1 cellular context compared by ENCODE assay signal in the genomic region with DNA sequence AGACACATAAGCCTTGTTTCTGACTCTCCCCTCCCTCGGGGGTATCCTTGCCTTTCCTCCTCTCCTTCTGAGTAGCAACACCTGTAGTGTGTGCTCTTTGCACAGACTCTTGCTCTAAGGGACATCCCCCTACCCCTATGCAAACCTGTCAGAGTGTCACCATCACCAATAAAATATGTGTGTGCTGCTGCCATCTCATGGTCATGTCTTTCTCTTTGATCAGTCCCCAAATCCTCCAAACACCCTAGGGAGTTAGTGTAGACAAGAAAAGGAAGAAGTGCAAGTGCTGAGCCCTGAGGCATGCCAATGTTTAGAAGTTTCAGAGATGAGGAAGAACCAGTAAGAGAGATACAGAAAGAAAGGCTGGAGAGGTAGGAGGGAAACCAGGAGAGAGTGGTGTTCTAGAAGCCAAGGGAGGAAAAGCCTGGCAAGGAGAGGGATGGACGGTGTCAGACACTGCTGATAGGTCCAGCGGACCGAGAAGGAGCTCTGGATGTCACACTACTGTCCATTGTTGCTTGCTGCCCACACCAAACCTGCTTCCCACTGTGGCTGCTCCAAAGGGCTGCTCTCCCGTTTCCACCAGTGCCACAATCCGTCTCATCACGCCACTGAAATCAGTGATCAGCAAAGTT.
A peak's percentile ranks its signal among the peaks of the same experiment; 100 is the strongest.
TF ChIP-seq lines count a peak whose summit lies in the region.

No MANE protein-coding gene starts in this region.

TF ChIP-seq in K562, 482 proteins besides CTCF, POLR2A, EP300 and RAD21:
- TF ChIP-seq SUPT5H (IDR thresholded peaks at IDR 0.05): no peak
- TF ChIP-seq CBX8 (IDR thresholded peaks at IDR 0.05; ENCODE audit: borderline replicate concordance, extremely low read depth, low read depth, low read length, poor library complexity, severe bottlenecking): no peak
- TF ChIP-seq, protein P1, sequence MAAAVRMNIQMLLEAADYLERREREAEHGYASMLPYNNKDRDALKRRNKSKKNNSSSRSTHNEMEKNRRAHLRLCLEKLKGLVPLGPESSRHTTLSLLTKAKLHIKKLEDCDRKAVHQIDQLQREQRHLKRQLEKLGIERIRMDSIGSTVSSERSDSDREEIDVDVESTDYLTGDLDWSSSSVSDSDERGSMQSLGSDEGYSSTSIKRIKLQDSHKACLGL (CRISPR knock-in tag; IDR thresholded peaks at IDR 0.05; ENCODE audit: borderline replicate concordance, poor library complexity, severe bottlenecking): no peak
- no peak for TF ChIP-seq TCF7L2 (IDR thresholded peaks at IDR 0.05; ENCODE audit: low read depth, low read length)
- TF ChIP-seq RBM25 (IDR thresholded peaks at IDR 0.05; ENCODE audit: low read depth, low read length, severe bottlenecking): no peak
- TF ChIP-seq ZNF592 (IDR thresholded peaks at IDR 0.05): no peak
- TF ChIP-seq ZNF212 (CRISPR knock-in tag; IDR thresholded peaks at IDR 0.05): no peak
- TF ChIP-seq HNRNPH1 (optimal IDR thresholded peaks at IDR 0.05; ENCODE audit: low read depth, low read length): no peak
- TF ChIP-seq RFX7 (CRISPR knock-in tag; IDR thresholded peaks at IDR 0.05): no peak
- peak; percentile 32; the same call in 1 of the 2 replicates for TF ChIP-seq SMC3 (conservative IDR thresholded peaks at IDR 0.05; ENCODE audit: insufficient read depth, low read depth, low read length)
- no peak for TF ChIP-seq POLR2G (IDR thresholded peaks at IDR 0.05; ENCODE audit: low read depth, low read length)
- TF ChIP-seq, protein P2, sequence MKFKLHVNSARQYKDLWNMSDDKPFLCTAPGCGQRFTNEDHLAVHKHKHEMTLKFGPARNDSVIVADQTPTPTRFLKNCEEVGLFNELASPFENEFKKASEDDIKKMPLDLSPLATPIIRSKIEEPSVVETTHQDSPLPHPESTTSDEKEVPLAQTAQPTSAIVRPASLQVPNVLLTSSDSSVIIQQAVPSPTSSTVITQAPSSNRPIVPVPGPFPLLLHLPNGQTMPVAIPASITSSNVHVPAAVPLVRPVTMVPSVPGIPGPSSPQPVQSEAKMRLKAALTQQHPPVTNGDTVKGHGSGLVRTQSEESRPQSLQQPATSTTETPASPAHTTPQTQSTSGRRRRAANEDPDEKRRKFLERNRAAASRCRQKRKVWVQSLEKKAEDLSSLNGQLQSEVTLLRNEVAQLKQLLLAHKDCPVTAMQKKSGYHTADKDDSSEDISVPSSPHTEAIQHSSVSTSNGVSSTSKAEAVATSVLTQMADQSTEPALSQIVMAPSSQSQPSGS (CRISPR knock-in tag; IDR thresholded peaks at IDR 0.05): no peak
- TF ChIP-seq COPS2 (conservative IDR thresholded peaks at IDR 0.05): no peak
- TF ChIP-seq RREB1 (CRISPR knock-in tag; IDR thresholded peaks at IDR 0.05): no peak
- TF ChIP-seq TBL1XR1 (IDR thresholded peaks at IDR 0.05; ENCODE audit: low read length in 2 of 2): no peak
- no peak for TF ChIP-seq ZNF121 (CRISPR knock-in tag; conservative IDR thresholded peaks at IDR 0.05)
- TF ChIP-seq STAG1 (CRISPR knock-in tag; IDR thresholded peaks at IDR 0.05; ENCODE audit: borderline replicate concordance): peak; percentile 15; the same call in 1 of the 2 replicates
